Comparison of ENCODE assay signal across 8 cellular contexts in genomic region chr17:17685775-17686291, GRCh38. TPM values are rescaled to one million over a fixed set of nuclear protein-coding genes. Genes with fewer than 3 reads are reported as not detected.
A peak's percentile ranks its signal among the peaks of the same experiment; 100 is the strongest.
DNase-seq lines count a peak whose midpoint lies in the region; ATAC-seq and TF ChIP-seq lines count a peak whose summit lies in the region.

No MANE protein-coding gene starts in this region.

- peaks cover 16% of the 10 kb centered on the region for H3K36me3 Mint-ChIP-seq in effector memory CD8-positive, alpha-beta T cell (ENCODE audit: insufficient read depth)

- H3K27me3 ChIP-seq in dorsolateral prefrontal cortex (no peaks in the 10 kb centered on the region), neural cell (ENCODE audit: insufficient read depth, low read depth, low read length) (no peaks in the 10 kb centered on the region)

- peaks cover 83% of the 10 kb centered on the region for H3K79me2 ChIP-seq in neural cell (replicated peaks; ENCODE audit: insufficient read depth, low read length)

- H3K4me3 Mint-ChIP-seq in effector memory CD8-positive, alpha-beta T cell: no peak overlapping the region

- H3K27me3 Mint-ChIP-seq in effector memory CD8-positive, alpha-beta T cell: no peaks in the 10 kb centered on the region

- H3K9me3 Mint-ChIP-seq in effector memory CD8-positive, alpha-beta T cell: no peaks in the 10 kb centered on the region

- no peak overlapping the region for H3K27ac Mint-ChIP-seq in effector memory CD8-positive, alpha-beta T cell

- H3F3A ChIP-seq in neural cell (ENCODE audit: insufficient read depth, low read length, poor library complexity, severe bottlenecking): no peaks in the 10 kb centered on the region

- TF ChIP-seq CTCF in dorsolateral prefrontal cortex (IDR thresholded peaks at IDR 0.05 in 54 of 56, conservative IDR thresholded peaks at IDR 0.05 in 2 of 56; ENCODE audit: low read depth in 1 of 56, partially characterized antibody in 56 of 56) (no peak), neural cell (IDR thresholded peaks at IDR 0.05; ENCODE audit: poor library complexity, severe bottlenecking) (no peak)

- H3K4me3 ChIP-seq in dorsolateral prefrontal cortex (peak overlapping the region in 7 of 59 donors; percentile 4 to 31 (median 10)), neural cell (ENCODE audit: low read length) (peak overlapping the region; percentile 32)

- DNase-seq in DMS53 treated with DMSO at 0.1 percent for 48 hours (lab: John Stamatoyannopoulos, UW; ENCODE audit: unreplicated experiment) (peak; percentile 62), NCI-H2227 treated with DMSO at 0.1 percent for 48 hours (lab: John Stamatoyannopoulos, UW) (peak; percentile 5), dorsolateral prefrontal cortex (no peak), globus pallidus (ENCODE audit: low spot score) (no peak)
- no peak for DNase-seq in effector memory CD8-positive, alpha-beta T cell
- DNase-seq in stimulated activated CD4-positive, alpha-beta T cell treated with anti-CD3 and anti-CD28 coated beads, Interleukin-15, amount 100 ng/mL, for 24 hours: no peak

- H2AFZ ChIP-seq in neural cell (ENCODE audit: low read depth, low read length): no peak overlapping the region

- no peaks in the 10 kb centered on the region for H3K36me3 ChIP-seq in neural cell (ENCODE audit: insufficient read depth, low read length)

- no peak for TF ChIP-seq EP300 in neural cell (conservative IDR thresholded peaks at IDR 0.05; ENCODE audit: poor library complexity, severe bottlenecking)

- ATAC-seq in effector memory CD8-positive, alpha-beta T cell (replicated peaks): no peak
- ATAC-seq in HG03095 (IDR thresholded peaks at IDR 0.05; ENCODE audit: unreplicated experiment): no peak

- H3K9ac ChIP-seq in neural cell (ENCODE audit: low read length): peak overlapping the region; percentile 45

- peaks cover 20 to 31% of the 10 kb centered on the region in 2 donors for H3K4me1 Mint-ChIP-seq in effector memory CD8-positive, alpha-beta T cell (ENCODE audit: low read depth in 2 of 2)

- H3K9me3 ChIP-seq in neural cell (ENCODE audit: low read length): no peaks in the 10 kb centered on the region

- H3K27ac ChIP-seq in dorsolateral prefrontal cortex (peak overlapping the region in 50 of 59 donors; percentile 1 to 78 (median 53)), neural cell (ENCODE audit: low read length) (peak overlapping the region; percentile 20)

- H3K9me2 ChIP-seq in neural cell (ENCODE audit: insufficient read depth, low read length): no peaks in the 10 kb centered on the region

- peak overlapping the region; percentile 14 for H3K4me2 ChIP-seq in neural cell (ENCODE audit: low read length)

- intact Hi-C loops in dorsolateral prefrontal cortex (cut with DNase I): loop anchor here in 1 of 2 donors (5.0 kb wide), 1 partner anchor 41 kb away; no protein-coding TSS in a partner anchor

- no peak for TF ChIP-seq RAD21 in neural cell (conservative IDR thresholded peaks at IDR 0.05)

- no peaks in the 10 kb centered on the region for H4K20me1 ChIP-seq in neural cell (ENCODE audit: insufficient read depth)

TF ChIP-seq in neural cell, 6 proteins besides CTCF, POLR2A, EP300 and RAD21:
- TF ChIP-seq EZH2 (IDR thresholded peaks at IDR 0.05; ENCODE audit: borderline replicate concordance, insufficient read depth, low read length, poor library complexity, severe bottlenecking) (no peak), REST (IDR thresholded peaks at IDR 0.05; ENCODE audit: borderline replicate concordance) (no peak), TAF1 (IDR thresholded peaks at IDR 0.05; ENCODE audit: low read depth) (no peak), MXI1 (conservative IDR thresholded peaks at IDR 0.05; ENCODE audit: poor library complexity, severe bottlenecking) (no peak), SMC3 (conservative IDR thresholded peaks at IDR 0.05; ENCODE audit: poor library complexity) (no peak), POLR2AphosphoS5 (IDR thresholded peaks at IDR 0.05) (no peak)

RNA-seq across cellular contexts. Expression of gene RAI1, which starts 4.6 kb away (rescaled TPM):
- total RNA-seq in dorsolateral prefrontal cortex: 10 to 100 TPM; 36.4 to 86.1 (median 56.3) TPM
- polyA plus RNA-seq in neural cell: 16.9 and 21.0 TPM in 2 replicates
- polyA minus RNA-seq in neural cell: 54.1 and 59.6 TPM in 2 replicates

Comparison
In these comparisons a context has a peak if more than half of its experiments do, and no peak if none do; other contexts are left out.
1. DNase-seq: peak in DMS53 treated with DMSO at 0.1 percent for 48 hours (single experiment) and NCI-H2227 treated with DMSO at 0.1 percent for 48 hours (single experiment); none in dorsolateral prefrontal cortex (0 of 10), effector memory CD8-positive, alpha-beta T cell (0 of 3), globus pallidus (single experiment) and stimulated activated CD4-positive, alpha-beta T cell treated with anti-CD3 and anti-CD28 coated beads, Interleukin-15, amount 100 ng/mL, for 24 hours (single experiment).